Comparison of ENCODE assay signal across 13 cellular contexts in the genomic region with DNA sequence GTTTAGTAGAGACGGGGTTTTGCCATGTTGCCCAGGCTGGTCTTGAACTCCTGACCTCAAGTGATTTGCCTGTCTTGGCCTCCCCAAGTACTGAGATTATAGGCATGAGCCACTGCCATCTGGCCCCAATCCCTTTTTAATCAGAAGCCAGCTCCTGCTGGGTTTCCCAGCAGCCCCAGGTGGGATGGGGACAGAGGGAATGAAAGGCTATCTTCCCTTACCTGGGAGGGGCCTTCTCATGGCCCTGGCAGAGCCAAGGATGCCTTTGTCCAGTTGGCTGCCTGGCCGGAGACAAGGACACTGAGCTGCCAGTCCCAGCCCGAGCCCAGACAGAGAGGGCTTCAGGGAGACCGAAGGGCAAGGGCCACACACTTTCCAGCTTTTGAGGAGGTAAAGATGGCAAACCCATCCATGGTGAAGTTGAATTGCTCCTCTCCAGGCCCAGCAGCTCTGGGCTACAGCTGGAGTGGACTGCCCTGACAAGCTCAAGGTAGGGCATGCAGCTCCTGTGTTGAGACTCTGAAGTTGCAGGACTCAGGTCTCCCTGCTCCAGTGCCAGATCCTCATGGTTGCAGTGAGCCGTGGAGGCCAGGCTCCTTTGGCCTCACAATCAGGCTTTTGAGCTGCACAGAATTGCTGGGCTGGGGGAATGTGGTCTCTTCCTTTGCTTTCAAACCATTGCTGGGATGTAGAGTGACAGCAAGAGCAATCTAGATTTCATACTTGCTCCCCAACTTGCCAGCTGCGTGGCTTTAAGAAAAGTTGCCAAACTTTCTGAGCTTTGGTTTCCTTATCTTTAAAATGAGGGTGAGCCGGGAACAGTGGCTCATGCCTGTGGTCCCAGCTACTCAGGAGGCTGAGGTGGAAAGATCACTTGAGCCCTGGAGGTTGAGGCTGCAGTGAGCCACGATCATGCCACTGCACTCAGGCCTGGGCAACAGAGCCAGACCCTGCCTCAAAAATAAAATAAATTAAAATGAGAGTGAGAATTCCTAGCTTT. TPM values are rescaled to one million over a fixed set of nuclear protein-coding genes. Genes with fewer than 3 reads are reported as not detected.
"Had no signal": no experiment of that assay in that cellular context is flagged by ENCODE, and none has a peak within 500 bp of the region (broad histone marks: within the 10 kb centered on the region; RNA-seq: fewer than 3 reads in every experiment).

No MANE protein-coding gene starts in this region.

- H3K4me2 ChIP-seq: smooth muscle cell had no signal

- H3K27ac ChIP-seq: neutrophil, right atrium auricular region had no signal

- H3K27me3 ChIP-seq: neutrophil, right atrium auricular region had no signal

- DNase-seq: activated CD4-positive, alpha-beta memory T cell treated with anti-CD3 and anti-CD28 coated beads, Interleukin-2, amount 10 ng/mL, durations not matched to agents 7 days and 5 days; activated CD4-positive, CD25-positive, alpha-beta regulatory T cell treated with anti-CD3 and anti-CD28 coated beads, Interleukin-2, amount 50 U/mL, for 72 hours; activated naive CD8-positive, alpha-beta T cell treated with anti-CD3 and anti-CD28 coated beads, Interleukin-2, amount 10 ng/mL, durations not matched to agents 7 days and 5 days; aorta; effector memory CD4-positive, alpha-beta T cell; hypothalamus; mucosa of descending colon; naive thymus-derived CD8-positive, alpha-beta T cell; stimulated activated naive B cell treated with anti-CD40 and anti-IgM and Interleukin-4, amounts not matched to agents 10 μg/mL and 1 μg/mL and 100 μg/mL, for 72 hours; trophoblast cell had no signal

- H3K36me3 ChIP-seq: neutrophil, right atrium auricular region had no signal

- H3K9me3 ChIP-seq: mucosa of descending colon, neutrophil, right atrium auricular region had no signal

- H3K4me3 ChIP-seq: mucosa of descending colon, right atrium auricular region, smooth muscle cell had no signal

RNA-seq across cellular contexts. Expression of a gene that starts 44.5 kb away (rescaled TPM):
- total RNA-seq: activated CD4-positive, alpha-beta memory T cell treated with anti-CD3 and anti-CD28 coated beads, Interleukin-2, amount 10 ng/mL, durations not matched to agents 7 days and 5 days; smooth muscle cell had no signal
- polyA plus RNA-seq: naive thymus-derived CD8-positive, alpha-beta T cell had no signal
